8 cellular contexts compared by ENCODE assay signal in the genomic region with DNA sequence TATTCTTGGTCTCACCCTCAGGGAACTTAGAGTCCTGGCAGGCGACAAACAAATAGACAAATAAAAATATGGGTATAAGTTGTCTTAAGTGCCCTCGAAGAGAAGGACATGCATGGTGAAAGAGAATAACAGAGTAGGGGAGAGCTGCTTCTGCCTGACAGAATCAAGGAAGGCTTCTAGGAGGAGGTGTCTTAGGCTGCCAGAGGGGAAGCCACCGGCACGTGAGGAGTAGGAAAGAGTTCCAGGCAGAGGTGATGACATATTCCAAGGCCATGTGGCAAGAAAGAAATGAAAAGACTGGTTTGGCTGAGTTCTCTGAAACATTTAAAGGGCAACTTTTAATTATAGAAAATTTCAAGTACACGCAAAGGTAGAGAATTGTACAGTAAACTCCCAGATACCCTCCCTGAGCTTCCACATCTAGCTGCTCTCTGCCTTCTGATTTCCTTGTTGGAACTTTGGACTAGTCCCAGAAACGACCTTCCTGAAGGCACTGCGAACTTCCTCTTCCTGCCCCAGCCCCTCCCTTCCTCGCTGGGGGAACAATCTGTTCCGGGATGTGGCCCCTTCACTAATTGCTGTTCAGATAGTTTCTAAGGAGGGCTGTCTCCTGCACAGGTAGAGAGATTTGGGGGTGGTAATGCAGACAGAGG.
DNase-seq lines count a peak whose midpoint lies in the region; ATAC-seq and TF ChIP-seq lines count a peak whose summit lies in the region.

No MANE protein-coding gene starts in this region.

- no peaks in the 10 kb centered on the region for H4K20me1 ChIP-seq in DOHH2 (ENCODE audit: control insufficient read depth, insufficient read depth, low read depth, low read length)

- no peak overlapping the region for H3K9ac ChIP-seq in parathyroid adenoma

- intact Hi-C loops in Panc1 (cut with micrococcal nuclease; ENCODE audit: unreplicated experiment) = loop anchor here (5.0 to 10.0 kb wide), 4 partner anchors 372 to 1210 kb away; no protein-coding TSS in a partner anchor

- H3K36me3 ChIP-seq in DOHH2 (ENCODE audit: control insufficient read depth, low read length) (no peaks in the 10 kb centered on the region), Panc1 (ENCODE audit: control insufficient read depth, insufficient read depth, low read length) (no peaks in the 10 kb centered on the region), parathyroid adenoma (ENCODE audit: control insufficient read depth, insufficient read depth, low read length) (no peaks in the 10 kb centered on the region)

- H3K4me1 ChIP-seq in DOHH2 (ENCODE audit: control insufficient read depth, low read length) = peaks cover 6% of the 10 kb centered on the region
- H3K4me1 ChIP-seq in Panc1 (ENCODE audit: control insufficient read depth, insufficient read depth, low read length) = no peaks in the 10 kb centered on the region; the same call in 1 of the 2 replicates
- H3K4me1 ChIP-seq in parathyroid adenoma = no peaks in the 10 kb centered on the region

- H3K79me2 ChIP-seq in DOHH2 (ENCODE audit: control insufficient read depth, low read length) (no peaks in the 10 kb centered on the region), parathyroid adenoma (no peaks in the 10 kb centered on the region)

- no peak for TF ChIP-seq CTCF in DOHH2 (IDR thresholded peaks at IDR 0.05; ENCODE audit: low read depth, low read length, poor library complexity, severe bottlenecking)
- TF ChIP-seq CTCF in Panc1 (IDR thresholded peaks at IDR 0.05) = no peak
- no peak for TF ChIP-seq CTCF in epithelial cell of proximal tubule (conservative IDR thresholded peaks at IDR 0.05; ENCODE audit: low read depth, low read length)
- no peak for TF ChIP-seq CTCF in parathyroid adenoma (IDR thresholded peaks at IDR 0.05)

- H3K27ac ChIP-seq in DOHH2 (ENCODE audit: low read depth, low read length) (no peak overlapping the region), Panc1 (ENCODE audit: low read length) (no peak overlapping the region), parathyroid adenoma (peak overlapping the region; percentile 21)

- in situ Hi-C loops in Panc1 (cut with HindIII; ENCODE audit: low pct_unique_long_range_greater_than_20kb, low sequenced_read_pairs) = no loop called here

- no peaks in the 10 kb centered on the region for H3F3A ChIP-seq in DOHH2 (ENCODE audit: control insufficient read depth, insufficient read depth)

- DNase-seq in Panc1 (ENCODE audit: low read depth, low spot score) (no peak), epithelial cell of proximal tubule (ENCODE audit: low read depth) (no peak), GM19238 (ENCODE audit: insufficient read length, low spot score) (no peak), medulla oblongata (ENCODE audit: extremely low spot score) (no peak)

- H3K4me3 ChIP-seq in DOHH2 (ENCODE audit: low read length) = peak overlapping the region; percentile 55
- H3K4me3 ChIP-seq in Panc1 (ENCODE audit: low read depth in 2 of 2, low read length in 2 of 2) = peak overlapping the region; percentile 1 to 25; a peak in 3 of 4 replicates
- H3K4me3 ChIP-seq in epithelial cell of proximal tubule (ENCODE audit: low read depth, low read length) = peak overlapping the region; percentile 44
- H3K4me3 ChIP-seq in parathyroid adenoma (ENCODE audit: low read depth, low read length) = no peak overlapping the region

- H3K27me3 ChIP-seq in DOHH2 (ENCODE audit: control insufficient read depth, low read length) (no peaks in the 10 kb centered on the region), Panc1 (ENCODE audit: control insufficient read depth, insufficient read depth, low read length) (no peaks in the 10 kb centered on the region; the same call in 1 of the 2 replicates), parathyroid adenoma (ENCODE audit: control insufficient read depth, insufficient read depth, low read length) (no peaks in the 10 kb centered on the region)

- H3K4me2 ChIP-seq in DOHH2 (ENCODE audit: low read length) (peak overlapping the region; percentile 71), parathyroid adenoma (ENCODE audit: low read length) (no peak overlapping the region)

- H2AFZ ChIP-seq in parathyroid adenoma = no peak overlapping the region

- POLR2A ChIA-PET in Panc1 (lab: Charles Lee) = interaction anchor here (0.6 kb wide), 1 partner anchor 609 kb away, joined by 9 read pairs; no protein-coding TSS in a partner anchor

- ATAC-seq in Panc1 (peak; percentile 29; the same call in 1 of the 2 replicates), GM21526 (IDR thresholded peaks at IDR 0.05; ENCODE audit: low FRiP score, unreplicated experiment) (no peak), HG03469 (IDR thresholded peaks at IDR 0.05; ENCODE audit: unreplicated experiment) (no peak)

- CTCF ChIA-PET in Panc1 (lab: Charles Lee) = interaction anchor here (0.9 kb wide), 1 partner anchor 605 kb away, joined by 3 read pairs; no protein-coding TSS in a partner anchor

- H3K9me2 ChIP-seq in DOHH2 (replicated peaks; ENCODE audit: control insufficient read depth, low read length) = no peaks in the 10 kb centered on the region

- BruUV-seq in Panc1 (replicated peaks; lab: Mats Ljungman, UMichigan) = no TSS peak

- H3K9me3 ChIP-seq in DOHH2 (ENCODE audit: control insufficient read depth, insufficient read depth, low read length) = no peaks in the 10 kb centered on the region
- H3K9me3 ChIP-seq in Panc1 (ENCODE audit: control insufficient read depth, insufficient read depth, low read depth, low read length) = no peaks in the 10 kb centered on the region
- H3K9me3 ChIP-seq in parathyroid adenoma (ENCODE audit: control insufficient read depth, low read length) = no peaks in the 10 kb centered on the region
